In the genomic region with DNA sequence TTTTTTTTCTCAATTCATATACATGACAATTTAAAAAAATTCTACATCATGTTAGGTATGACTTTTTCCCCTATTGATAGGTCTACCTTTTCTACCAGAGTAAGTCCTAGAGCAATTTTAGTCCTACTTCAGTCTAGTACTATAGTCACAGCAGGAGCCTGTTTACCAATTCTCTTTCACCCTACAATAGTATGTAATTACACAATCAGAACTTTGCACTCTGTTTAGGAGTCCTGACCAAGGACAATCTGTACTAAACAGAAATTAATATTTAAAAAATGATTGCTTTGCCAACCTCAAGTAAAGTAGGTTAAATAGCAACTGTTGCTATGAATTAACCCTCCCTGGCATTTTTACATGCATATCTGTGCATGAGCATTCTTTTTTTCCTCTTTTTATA, we compare ENCODE assay signal across 28 cellular contexts. TPM values are rescaled to one million over a fixed set of nuclear protein-coding genes. Genes with fewer than 3 reads are reported as not detected.
"Had no signal": no experiment of that assay in that cellular context is flagged by ENCODE, and none has a peak within 500 bp of the region (broad histone marks: within the 10 kb centered on the region; RNA-seq: fewer than 3 reads in every experiment).

No MANE protein-coding gene starts in this region.

- H3K36me3 ChIP-seq: adrenal gland, SJSA1 had no signal

- H3K4me1 ChIP-seq: adrenal gland, SJSA1 had no signal

- H3K27ac ChIP-seq: adrenal gland, KMS-11, SJSA1 had no signal

- FAIRE-seq: astrocyte, bronchial epithelial cell, TTC549 had no signal

- DNase-seq: activated CD4-positive, alpha-beta T cell treated with anti-CD3 and anti-CD28 coated beads, Interleukin-2, amount 10 ng/mL, durations not matched to agents 24 days and 14 days; activated CD4-positive, alpha-beta T cell treated with anti-CD3 and anti-CD28 coated beads, Interleukin-2, amount 50 U/mL, for 4 hours; activated CD8-positive, alpha-beta T cell treated with anti-CD3 and anti-CD28 coated beads, Interleukin-2, amount 10 ng/mL, durations not matched to agents 7 days and 5 days; activated gamma-delta T cell; activated naive CD4-positive, alpha-beta T cell treated with anti-CD3 and anti-CD28 coated beads for 36 hours; activated T-cell treated with anti-CD3 and anti-CD28 coated beads, Interleukin-2, amount 50 U/mL, for 24 hours; adrenal gland; MM.1S; MV-4-11; NCI-H1092 treated with DMSO at 0.1 percent for 48 hours; NCI-H146; NCI-H187; NCI-H2081 treated with DMSO at 0.1 percent for 48 hours; NCI-H226; NCI-H446 treated with DMSO at 0.1 percent for 48 hours; NCI-H524; SHP77; SK-N-SH had no signal

- ATAC-seq: activated CD8-positive, alpha-beta T cell treated with anti-CD3 and anti-CD28 coated beads, Interleukin-2, amount 10 ng/mL, durations not matched to agents 7 days and 5 days; activated naive CD4-positive, alpha-beta T cell treated with anti-CD3 and anti-CD28 coated beads, Interleukin-2, amount 50 U/mL, for 72 hours; Panc1 had no signal

- H3K4me3 ChIP-seq: adrenal gland, SJSA1 had no signal

- H3K27me3 ChIP-seq: adrenal gland, SJSA1 had no signal

- H3K9me3 ChIP-seq: adrenal gland, SJSA1, SK-N-SH had no signal

- H3K9ac ChIP-seq: KMS-11, SK-N-SH had no signal

- H3K4me2 ChIP-seq: KMS-11, SK-N-SH had no signal

RNA-seq across cellular contexts. Expression of a gene that starts 0.8 kb away (rescaled TPM):
- total RNA-seq: activated CD4-positive, alpha-beta T cell treated with anti-CD3 and anti-CD28 coated beads, Interleukin-2, amount 10 ng/mL, durations not matched to agents 24 days and 14 days; activated CD8-positive, alpha-beta T cell treated with anti-CD3 and anti-CD28 coated beads, Interleukin-2, amount 10 ng/mL, durations not matched to agents 7 days and 5 days; activated naive CD4-positive, alpha-beta T cell treated with anti-CD3 and anti-CD28 coated beads for 36 hours; activated naive CD4-positive, alpha-beta T cell treated with anti-CD3 and anti-CD28 coated beads, Interleukin-2, amount 50 U/mL, for 72 hours; activated T-helper 2 cell treated with anti-CD3 and anti-CD28 coated beads, Interferon-gamma antibody, Interleukin-2, Interleukin-4, amounts not matched to agents 10 μg/mL and 5 μg/mL and 100 μg/mL, durations not matched to agents 14 hours and 24 hours and 36 hours; astrocyte; bronchial epithelial cell; LHCN-M2; RPMI7951; SJSA1 had no signal
- polyA plus RNA-seq: SK-N-SH had no signal
